Comparison of ENCODE assay signal across 8 cellular contexts in the genomic region with DNA sequence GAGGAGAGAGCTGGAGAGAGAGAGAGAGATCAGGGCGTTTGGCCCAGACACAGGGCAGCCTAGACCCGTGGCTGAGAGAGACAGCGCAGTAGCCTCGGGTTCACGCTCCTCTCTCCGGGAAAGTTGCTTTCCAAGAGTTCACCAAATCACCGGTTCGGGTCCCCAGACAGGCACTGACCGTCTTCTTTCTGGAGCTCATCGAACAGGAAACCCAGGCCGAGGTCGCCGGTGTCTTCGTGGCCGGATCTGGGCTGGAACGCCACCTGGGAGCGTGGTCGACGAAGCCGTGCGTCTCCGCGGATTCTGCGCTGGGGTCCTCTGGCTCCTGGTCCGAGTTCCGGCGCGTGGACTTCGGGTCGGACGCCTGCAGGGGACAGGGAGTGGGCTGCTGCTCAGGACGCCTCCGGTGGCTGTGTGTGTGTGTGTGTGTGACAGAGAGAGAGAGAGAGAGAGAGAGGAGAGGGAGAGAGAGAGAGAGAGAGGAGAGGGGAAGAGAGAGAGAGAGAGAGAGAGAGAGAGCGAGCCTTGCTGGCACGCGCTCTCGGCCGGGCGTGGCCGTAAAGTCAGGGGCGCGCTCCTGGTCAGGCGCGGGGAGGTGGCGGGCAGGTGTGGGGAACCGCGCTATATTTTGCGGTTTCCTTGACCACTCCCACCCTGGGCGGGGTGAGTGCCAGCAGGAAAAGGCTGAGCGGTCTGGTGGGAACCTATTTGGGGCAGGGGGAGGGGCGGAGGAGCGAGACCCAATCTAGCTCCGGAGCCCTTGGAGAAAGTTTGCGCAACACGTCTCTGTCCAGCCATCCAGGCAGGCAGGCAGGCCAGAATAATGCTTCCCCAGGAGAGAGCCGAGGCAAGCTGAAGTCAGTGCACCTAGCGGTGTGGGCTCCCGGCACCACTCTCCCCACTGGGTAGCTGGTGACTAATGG.
DNase-seq lines count a peak whose midpoint lies in the region; ATAC-seq, FAIRE-seq and TF ChIP-seq lines count a peak whose summit lies in the region.

No MANE protein-coding gene starts in this region.

- H3K27ac Mint-ChIP-seq in H9 (no peak overlapping the region), progenitor cell of endocrine pancreas (no peak overlapping the region)

- H3T11ph ChIP-seq in H9 (ENCODE audit: low read length) = no peak overlapping the region

- no peak overlapping the region for H3K14ac ChIP-seq in H9 (ENCODE audit: insufficient read depth, low read length)

- no peak overlapping the region for H3K23ac ChIP-seq in H9 (ENCODE audit: insufficient read length, low read depth, low read length)

- H3K9ac ChIP-seq in H9 (ENCODE audit: extremely low read depth, insufficient read length, low read length) (no peak overlapping the region), SK-N-MC (ENCODE audit: insufficient read length) (no peak overlapping the region)

- no peak overlapping the region for H2BK12ac ChIP-seq in H9 (ENCODE audit: insufficient read length, low read depth, low read length)

- H3K4me1 ChIP-seq in H9 (ENCODE audit: insufficient read depth, low read length) (no peaks in the 10 kb centered on the region), heart left ventricle (peaks cover 0 to 11% (median 0%) of the 10 kb centered on the region in 12 donors)

- H3K27me3 ChIP-seq in H9 (ENCODE audit: insufficient read depth, low read length) = peaks cover 46% of the 10 kb centered on the region; the same call in 1 of the 2 replicates
- H3K27me3 ChIP-seq in heart left ventricle = peaks cover 0 to 61% (median 25%) of the 10 kb centered on the region in 9 donors

- H2BK5ac ChIP-seq in H9 (ENCODE audit: insufficient read length, low read length) = no peak overlapping the region

- no peak overlapping the region for H4K91ac ChIP-seq in H9 (ENCODE audit: insufficient read length, low read depth, low read length)

- H3K56ac ChIP-seq in H9 (ENCODE audit: insufficient read length, low read depth, low read length) = no peak overlapping the region

- H3K4ac ChIP-seq in H9 (ENCODE audit: low read depth, low read length) = no peak overlapping the region

- intact Hi-C loops in heart left ventricle (cut with DNase I) = no loop called here

- H2BK15ac ChIP-seq in H9 (ENCODE audit: low read depth, low read length) = no peak overlapping the region

- peak overlapping the region; percentile 60 for H3K4me2 ChIP-seq in H9 (ENCODE audit: insufficient read depth, insufficient read length, low read length)

- H3K27ac ChIP-seq in H9 (ENCODE audit: insufficient read length, low read depth, low read length) = no peak overlapping the region
- no peak overlapping the region for H3K27ac ChIP-seq in SK-N-MC
- no peak overlapping the region for H3K27ac ChIP-seq in heart left ventricle

- no peaks in the 10 kb centered on the region for H3K79me2 ChIP-seq in H9 (ENCODE audit: insufficient read depth, low read length)

- no peak for TF ChIP-seq POLR2A in heart left ventricle (IDR thresholded peaks at IDR 0.05)
- TF ChIP-seq POLR2A in GM12891 (IDR thresholded peaks at IDR 0.05; ENCODE audit: low read depth, low read length) = no peak

- H3K36me3 ChIP-seq in SK-N-MC (ENCODE audit: insufficient read depth, low read length) = no peaks in the 10 kb centered on the region
- no peaks in the 10 kb centered on the region for H3K36me3 ChIP-seq in heart left ventricle

- H4K8ac ChIP-seq in H9 (replicated peaks; ENCODE audit: insufficient read length, low read depth, low read length) = no peak overlapping the region

- H3K4me1 Mint-ChIP-seq in H9 (peaks cover 7 to 10% of the 10 kb centered on the region in 2 experiments; a peak in 3 of 4 replicates), progenitor cell of endocrine pancreas (ENCODE audit: low read depth) (peaks cover 3% of the 10 kb centered on the region)

- peaks cover 20% of the 10 kb centered on the region for H3K9me3 ChIP-seq in H9 (ENCODE audit: control insufficient read depth, low read depth, low read length)
- H3K9me3 ChIP-seq in SK-N-MC (ENCODE audit: low read depth, low read length) = no peaks in the 10 kb centered on the region
- H3K9me3 ChIP-seq in heart left ventricle = no peaks in the 10 kb centered on the region

- no peak overlapping the region for H2AFZ ChIP-seq in H9 (ENCODE audit: low read length)

- no peak overlapping the region for H2BK20ac ChIP-seq in H9 (ENCODE audit: low read depth, low read length, poor library complexity, severe bottlenecking)

- TF ChIP-seq CTCF in H9 (conservative IDR thresholded peaks at IDR 0.05) (no peak), heart left ventricle (IDR thresholded peaks at IDR 0.05) (no peak), progenitor cell of endocrine pancreas (IDR thresholded peaks at IDR 0.05; ENCODE audit: unreplicated experiment) (no peak)

- H3K4me3 ChIP-seq in SK-N-MC = peak overlapping the region; percentile 61
- peak overlapping the region in 9 of 12 donors; percentile 20 to 39 (median 32) for H3K4me3 ChIP-seq in heart left ventricle

- H3K18ac ChIP-seq in H9 (ENCODE audit: insufficient read length, low read depth, low read length) = no peak overlapping the region

- H3K79me1 ChIP-seq in H9 (ENCODE audit: insufficient read depth, low read depth, low read length, poor library complexity, severe bottlenecking) = no peaks in the 10 kb centered on the region

- H2AK5ac ChIP-seq in H9 (ENCODE audit: insufficient read length, low read length) = no peak overlapping the region

- H3K27me3 Mint-ChIP-seq in H9 (ENCODE audit: low read depth) (peaks cover 96% of the 10 kb centered on the region), progenitor cell of endocrine pancreas (peaks cover 75% of the 10 kb centered on the region)

- peaks cover 68 to 69% of the 10 kb centered on the region in 2 experiments for H3K9me3 Mint-ChIP-seq in H9
- peaks cover 3% of the 10 kb centered on the region for H3K9me3 Mint-ChIP-seq in progenitor cell of endocrine pancreas (ENCODE audit: low read depth)

- peak overlapping the region; percentile 62 to 87 for H3K4me3 Mint-ChIP-seq in H9
- peak overlapping the region; percentile 66 for H3K4me3 Mint-ChIP-seq in progenitor cell of endocrine pancreas (ENCODE audit: low read depth)

- peaks cover 2 to 4% (median 3%) of the 10 kb centered on the region in 3 experiments; a peak in 3 of 7 replicates for H3K36me3 Mint-ChIP-seq in H9 (ENCODE audit: insufficient read depth in 1 of 3, low read depth in 3 of 3)
- H3K36me3 Mint-ChIP-seq in progenitor cell of endocrine pancreas (ENCODE audit: insufficient read depth) = no peaks in the 10 kb centered on the region

- H3K23me2 ChIP-seq in H9 (ENCODE audit: insufficient read length, low read depth, low read length, poor library complexity, severe bottlenecking) = peaks cover 13% of the 10 kb centered on the region

- no peak for ATAC-seq in heart left ventricle
- no peak for ATAC-seq in HG03520 (IDR thresholded peaks at IDR 0.05; ENCODE audit: unreplicated experiment)

- H2BK120ac ChIP-seq in H9 (ENCODE audit: low read depth, low read length, poor library complexity, severe bottlenecking) = no peak overlapping the region

- WGBS in H9 (ENCODE audit: extremely low coverage, insufficient read length, low lambda C conversion rate) = no CpG with 5 or more reads among the region's 58 CpGs
- 1 to 36% (median 15%) methylated on average over 55 to 58 of the region's 58 CpGs for WGBS in heart left ventricle, 4 donors

- no peak overlapping the region for H4K5ac ChIP-seq in H9 (ENCODE audit: insufficient read length, low read depth, low read length)

- peak; percentile 50 for DNase-seq in H9
- DNase-seq in SK-N-MC (ENCODE audit: low read depth, low spot score) = no peak
- no peak for DNase-seq in heart left ventricle
- no peak for DNase-seq in progenitor cell of endocrine pancreas (ENCODE audit: low spot score, unreplicated experiment)
- DNase-seq in GM12891 (ENCODE audit: insufficient read length, low spot score) = no peak
- DNase-seq in stimulated activated CD4-positive, alpha-beta T cell treated with anti-CD3 and anti-CD28 coated beads, Interleukin-4, amount 100 ng/mL, for 1 hour = no peak
- DNase-seq in AG20443 (ENCODE audit: low spot score) = no peak

- H4K20me1 ChIP-seq in H9 (ENCODE audit: control insufficient read depth, insufficient read depth, insufficient read length) = no peaks in the 10 kb centered on the region

- FAIRE-seq in GM12891 (lab: Jason Lieb, UNC) = no peak

TF ChIP-seq in GM12891, 5 proteins besides CTCF, POLR2A, EP300 and RAD21:
- TF ChIP-seq TAF1 (IDR thresholded peaks at IDR 0.05; ENCODE audit: low read depth, low read length) (no peak), POU2F2 (IDR thresholded peaks at IDR 0.05; ENCODE audit: low read depth, low read length) (no peak), POLR2AphosphoS5 (IDR thresholded peaks at IDR 0.05; ENCODE audit: low read depth, low read length) (no peak), SPI1 (IDR thresholded peaks at IDR 0.05; ENCODE audit: low read depth, low read length) (no peak), PAX5 (IDR thresholded peaks at IDR 0.05; ENCODE audit: insufficient read depth, low read length, severe bottlenecking) (no peak)
